9 cellular contexts compared by ENCODE assay signal in the genomic region with DNA sequence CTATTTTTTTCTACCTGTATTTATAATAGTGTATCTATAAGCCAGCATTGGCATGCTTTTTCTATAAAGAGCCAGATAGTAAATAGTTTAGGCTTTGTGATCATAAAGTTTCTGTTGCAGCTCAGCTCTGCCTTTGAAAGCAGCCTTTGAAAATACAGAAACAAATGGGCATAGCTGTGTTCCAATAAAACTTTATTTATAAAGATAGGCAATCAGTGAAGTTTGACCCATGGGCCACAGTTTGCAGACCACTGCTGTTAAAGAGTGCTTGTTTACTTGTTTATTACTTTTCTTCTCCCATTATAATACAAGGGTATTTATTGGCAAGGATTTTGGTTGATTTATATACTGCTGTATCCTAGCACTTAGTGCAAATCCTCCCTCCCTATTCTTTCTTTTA.
"Had no signal": no experiment of that assay in that cellular context is flagged by ENCODE, and none has a peak within 500 bp of the region (broad histone marks: within the 10 kb centered on the region; RNA-seq: fewer than 3 reads in every experiment).

No MANE protein-coding gene starts in this region.

- DNase-seq: H9, HCEC 1CT, IMR-90, KBM-7 had no signal

- ATAC-seq: GM23338 had no signal

- H2AFZ ChIP-seq: GM23338 had no signal

- H3K9ac ChIP-seq: KMS-11 had no signal

- H3K4me2 ChIP-seq: GM23338, KMS-11 had no signal

- H3K4me3 ChIP-seq: GM23338 had no signal

- FAIRE-seq: H1, H54 had no signal

- H3K27ac ChIP-seq: HL-60, KMS-11 had no signal
